Comparison of ENCODE assay signal across 18 cellular contexts in genomic region chr22:24517446-24517845, GRCh38. TPM values are rescaled to one million over a fixed set of nuclear protein-coding genes. Genes with fewer than 3 reads are reported as not detected.
"Had no signal": no experiment of that assay in that cellular context is flagged by ENCODE, and none has a peak within 500 bp of the region (broad histone marks: within the 10 kb centered on the region; RNA-seq: fewer than 3 reads in every experiment).

No MANE protein-coding gene starts in this region.

- H3K4me3 Mint-ChIP-seq: activated CD8-positive, alpha-beta T cell treated with anti-CD3 and anti-CD28 coated beads for 36 hours; activated naive CD4-positive, alpha-beta T cell treated with anti-CD3 and anti-CD28 coated beads, Interleukin-2, amount 50 U/mL, for 24 hours; activated T-cell treated with anti-CD3 and anti-CD28 coated beads, Interleukin-2, amount 50 U/mL, for 4 hours; naive thymus-derived CD4-positive, alpha-beta T cell; type B pancreatic cell; WTC11 had no signal

- H3K27ac ChIP-seq: adrenal gland, cardiac muscle cell, dorsolateral prefrontal cortex had no signal

- H3K27me3 Mint-ChIP-seq: activated CD8-positive, alpha-beta T cell treated with anti-CD3 and anti-CD28 coated beads for 36 hours; activated naive CD4-positive, alpha-beta T cell treated with anti-CD3 and anti-CD28 coated beads, Interleukin-2, amount 50 U/mL, for 24 hours had no signal

- H3K36me3 ChIP-seq: adrenal gland, cardiac muscle cell had no signal

- H3K4me3 ChIP-seq: adrenal gland, cardiac muscle cell, dorsolateral prefrontal cortex, mucosa of descending colon had no signal

- H3K9me3 ChIP-seq: adrenal gland, mucosa of descending colon had no signal

- ATAC-seq: activated CD8-positive, alpha-beta T cell treated with anti-CD3 and anti-CD28 coated beads for 36 hours; activated T-cell treated with anti-CD3 and anti-CD28 coated beads, Interleukin-2, amount 50 U/mL, for 4 hours; left lobe of liver; mucosa of descending colon; naive thymus-derived CD4-positive, alpha-beta T cell; WTC11 had no signal

- H3K9me3 Mint-ChIP-seq: activated CD8-positive, alpha-beta T cell treated with anti-CD3 and anti-CD28 coated beads for 36 hours; activated naive CD4-positive, alpha-beta T cell treated with anti-CD3 and anti-CD28 coated beads, Interleukin-2, amount 50 U/mL, for 24 hours; activated T-cell treated with anti-CD3 and anti-CD28 coated beads, Interleukin-2, amount 50 U/mL, for 4 hours; naive thymus-derived CD4-positive, alpha-beta T cell; type B pancreatic cell; WTC11 had no signal

- H3K27ac Mint-ChIP-seq: activated CD8-positive, alpha-beta T cell treated with anti-CD3 and anti-CD28 coated beads for 36 hours; activated naive CD4-positive, alpha-beta T cell treated with anti-CD3 and anti-CD28 coated beads, Interleukin-2, amount 50 U/mL, for 24 hours; naive thymus-derived CD4-positive, alpha-beta T cell; type B pancreatic cell had no signal

- DNase-seq: activated CD4-positive, alpha-beta T cell treated with anti-CD3 and anti-CD28 coated beads for 48 hours; activated CD8-positive, alpha-beta T cell treated with anti-CD3 and anti-CD28 coated beads for 36 hours; activated effector memory CD4-positive, alpha-beta T cell treated with anti-CD3 and anti-CD28 coated beads, Interleukin-2, amount 50 U/mL, for 16 hours; activated T-cell treated with anti-CD3 and anti-CD28 coated beads, Interleukin-2, amount 50 U/mL, for 4 hours; adrenal gland; dorsolateral prefrontal cortex; mammary epithelial cell; mucosa of descending colon; naive thymus-derived CD4-positive, alpha-beta T cell; retina; stimulated activated CD4-positive, alpha-beta T cell treated with anti-CD3 and anti-CD28 coated beads, Interleukin-15, amount 100 ng/mL, for 24 hours; stimulated activated CD4-positive, alpha-beta T cell treated with anti-CD3 and anti-CD28 coated beads, Interleukin-4, amount 100 ng/mL, for 1 hour; stimulated activated naive CD4-positive, alpha-beta T cell treated with Interleukin-2 at 50 U/mL for 16 hours had no signal

- H3K27me3 ChIP-seq: adrenal gland, cardiac muscle cell had no signal

- H3K36me3 Mint-ChIP-seq: activated naive CD4-positive, alpha-beta T cell treated with anti-CD3 and anti-CD28 coated beads, Interleukin-2, amount 50 U/mL, for 24 hours; type B pancreatic cell; WTC11 had no signal

RNA-seq across cellular contexts. Expression of gene UPB1, which starts 22.3 kb away (rescaled TPM):
- total RNA-seq: mammary epithelial cell had no signal
